ENCODE assay signal across 11 cellular contexts in the genomic region with DNA sequence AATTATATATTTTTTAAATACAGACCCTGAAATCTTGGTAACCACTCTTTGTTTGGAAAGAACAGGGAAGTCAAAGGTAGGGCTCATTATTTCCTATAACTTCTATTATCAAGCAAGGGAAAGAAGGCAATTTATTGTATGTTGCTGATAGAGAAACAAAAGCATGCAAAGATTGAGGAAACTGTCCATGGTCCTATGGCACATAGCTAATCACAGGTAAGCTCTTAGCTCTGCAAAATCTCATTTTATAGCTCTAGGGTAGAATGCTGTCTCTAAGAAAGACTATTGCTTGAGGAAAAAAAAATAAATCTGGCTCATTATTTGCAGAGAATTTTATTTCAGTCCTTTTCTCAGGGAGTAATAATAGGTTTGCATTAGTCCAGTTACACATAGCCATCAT. TPM values are rescaled to one million over a fixed set of nuclear protein-coding genes. Genes with fewer than 3 reads are reported as not detected.
"Had no signal": no experiment of that assay in that cellular context is flagged by ENCODE, and none has a peak within 500 bp of the region (broad histone marks: within the 10 kb centered on the region; RNA-seq: fewer than 3 reads in every experiment).

No MANE protein-coding gene starts in this region.

- ATAC-seq: HepG2, K562 had no signal

- H3K4me3 ChIP-seq: K562 had no signal

- H3K4me2 ChIP-seq: KMS-11 had no signal

- H3K27ac ChIP-seq: HL-60, KMS-11 had no signal

- H3K9ac ChIP-seq: KMS-11 had no signal

- DNase-seq: IMR-90, Karpas-422, Kasumi-1, KBM-7, KG1 had no signal

RNA-seq across cellular contexts. Expression of a gene that starts 7.4 kb away (rescaled TPM):
- total RNA-seq: HT-29 had no signal
- polyA plus RNA-seq: IgD-negative memory B cell had no signal
